ENCODE assay signal across 8 cellular contexts in the genomic region with DNA sequence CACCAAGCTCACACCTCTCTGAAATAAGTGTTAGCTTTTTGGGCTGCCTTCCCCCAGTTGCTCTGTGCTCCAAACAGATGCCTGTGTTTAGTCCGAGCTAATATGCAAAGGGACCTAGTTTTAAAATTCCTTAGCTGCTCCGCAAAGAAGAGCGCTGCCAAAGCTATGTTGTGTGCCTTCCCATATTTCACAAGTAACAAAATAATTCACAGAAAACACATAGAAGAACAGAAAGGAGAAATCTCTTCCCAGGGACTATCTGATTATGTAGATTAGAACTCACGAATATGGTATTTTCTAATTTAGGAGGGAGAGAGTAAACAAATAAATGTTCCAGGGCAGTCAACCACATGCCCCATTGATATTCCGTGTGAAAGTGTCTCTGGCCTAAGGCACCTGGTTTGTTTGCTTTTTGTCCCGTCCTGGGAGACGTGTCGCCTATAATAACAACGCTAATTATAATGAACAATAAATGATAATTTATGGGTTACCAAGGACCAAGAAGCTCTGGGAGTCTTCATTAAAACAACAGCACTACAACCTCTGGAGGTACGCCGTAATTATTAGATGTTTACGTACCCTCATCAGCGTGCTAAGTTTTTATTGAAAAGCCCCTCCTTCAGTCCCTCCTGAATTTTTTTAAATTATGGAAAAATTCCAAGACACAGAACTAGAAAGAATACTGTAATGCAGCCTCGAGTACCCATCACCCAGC. TPM values are rescaled to one million over a fixed set of nuclear protein-coding genes. Genes with fewer than 3 reads are reported as not detected.
DNase-seq lines count a peak whose midpoint lies in the region; ATAC-seq and TF ChIP-seq lines count a peak whose summit lies in the region.

No MANE protein-coding gene starts in this region.

- ATAC-seq in GM19395 (IDR thresholded peaks at IDR 0.05; ENCODE audit: unreplicated experiment) (no peak), GM18909 (IDR thresholded peaks at IDR 0.05; ENCODE audit: poor library complexity, unreplicated experiment) (no peak)

- no peaks in the 10 kb centered on the region for H3K9me3 Mint-ChIP-seq in endothelial cell (ENCODE audit: unreplicated experiment)

- H3K9me3 ChIP-seq in prostate gland, result no peaks in the 10 kb centered on the region

- intact Hi-C loops in prostate gland (cut with DNase I), result no loop called here

- TF ChIP-seq POLR2A in prostate gland (IDR thresholded peaks at IDR 0.05), result no peak

- H3K27me3 ChIP-seq in prostate gland (replicated peaks; ENCODE audit: insufficient read depth), result no peaks in the 10 kb centered on the region

- H3K4me1 Mint-ChIP-seq in endothelial cell (ENCODE audit: unreplicated experiment), result peaks cover 44% of the 10 kb centered on the region

- peaks cover 13% of the 10 kb centered on the region for H3K36me3 Mint-ChIP-seq in endothelial cell (ENCODE audit: low read depth, unreplicated experiment)

- H3K4me1 ChIP-seq in prostate gland (replicated peaks), result no peaks in the 10 kb centered on the region

- H3K27ac ChIP-seq in prostate gland, result peak overlapping the region; percentile 96 to 99

- H3K27me3 Mint-ChIP-seq in endothelial cell (ENCODE audit: unreplicated experiment), result peaks cover 8% of the 10 kb centered on the region

- DNase-seq in GM12865 (ENCODE audit: low read depth) (no peak), NCI-H774 (lab: John Stamatoyannopoulos, UW) (peak; percentile 14), endothelial cell (ENCODE audit: low spot score) (no peak), prostate gland (ENCODE audit: low spot score) (no peak), SIG-M5 treated with dmso at 0.1 percent for 504 hours (lab: John Stamatoyannopoulos, UW; ENCODE audit: unreplicated experiment) (no peak), OCI-M2 (lab: John Stamatoyannopoulos, UW; ENCODE audit: unreplicated experiment) (no peak)

- H3K4me3 ChIP-seq in GM12865 (ENCODE audit: low read depth, low read length) (peak overlapping the region; percentile 78), prostate gland (peak overlapping the region; percentile 20 to 100)

- H3K27ac Mint-ChIP-seq in endothelial cell (ENCODE audit: unreplicated experiment), result peak overlapping the region; percentile 100

- H3K4me3 Mint-ChIP-seq in endothelial cell (ENCODE audit: unreplicated experiment), result peak overlapping the region; percentile 99

- H3K36me3 ChIP-seq in prostate gland, result no peaks in the 10 kb centered on the region

- no peak for TF ChIP-seq CTCF in GM12865 (IDR thresholded peaks at IDR 0.05; ENCODE audit: insufficient read depth, low read depth, low read length, missing control alignments)
- no peak for TF ChIP-seq CTCF in endothelial cell (IDR thresholded peaks at IDR 0.05; ENCODE audit: unreplicated experiment)
- no peak for TF ChIP-seq CTCF in prostate gland (IDR thresholded peaks at IDR 0.05)

- 22% methylated on average over 14 of the region's 14 CpGs for WGBS in prostate gland

RNA-seq across cellular contexts. Expression of a gene that starts 1.2 kb away (rescaled TPM):
- total RNA-seq in endothelial cell (ENCODE audit: unreplicated experiment) (67.0 TPM), prostate gland (100 to 1,000 TPM in 1 of 2 donors, 10 to 100 TPM in 1; 61.3 to 106 TPM)
